Comparison of ENCODE assay signal across 1 cellular context in genomic region chr14:88792572-88793258, GRCh38.
TF ChIP-seq lines count a peak whose summit lies in the region.

Gene EML5, minus strand, starts transcription at chr14:88792953. Its CDS starts 450 bp downstream, at chr14:88792503.

TF ChIP-seq in WTC11, 78 proteins besides CTCF, POLR2A, EP300 and RAD21 (continued from another document):
- TF ChIP-seq ZNF281 (CRISPR knock-in tag; IDR thresholded peaks at IDR 0.05) (no peak), E2F1 (CRISPR knock-in tag; IDR thresholded peaks at IDR 0.05) (no peak), ZNF219 (CRISPR knock-in tag; IDR thresholded peaks at IDR 0.05; ENCODE audit: borderline replicate concordance) (no peak), ZNF138 (CRISPR knock-in tag; conservative IDR thresholded peaks at IDR 0.05) (no peak), ZNF396 (CRISPR knock-in tag; IDR thresholded peaks at IDR 0.05; ENCODE audit: borderline replicate concordance) (no peak), PREB (CRISPR knock-in tag; IDR thresholded peaks at IDR 0.05; ENCODE audit: borderline replicate concordance) (no peak), OVOL2 (CRISPR knock-in tag; IDR thresholded peaks at IDR 0.05; ENCODE audit: borderline replicate concordance) (no peak), CREM (CRISPR knock-in tag; IDR thresholded peaks at IDR 0.05) (peak; percentile 69; the same call in 1 of the 2 replicates), SMAD4 (CRISPR knock-in tag; IDR thresholded peaks at IDR 0.05) (no peak), AFF4 (CRISPR knock-in tag; IDR thresholded peaks at IDR 0.05; ENCODE audit: borderline replicate concordance) (no peak), PRRX2 (CRISPR knock-in tag; IDR thresholded peaks at IDR 0.05) (no peak), ATF3 (CRISPR knock-in tag; conservative IDR thresholded peaks at IDR 0.05) (no peak), TEAD4 (CRISPR knock-in tag; IDR thresholded peaks at IDR 0.05) (no peak), STAT6 (CRISPR knock-in tag; conservative IDR thresholded peaks at IDR 0.05; ENCODE audit: low read depth) (no peak), ZNF423 (CRISPR knock-in tag; IDR thresholded peaks at IDR 0.05) (no peak), GABPB1 (CRISPR knock-in tag; IDR thresholded peaks at IDR 0.05) (0 out of 2 replicates have a peak, but pooled peaks have one; percentile 15), NR2C2 (CRISPR knock-in tag; IDR thresholded peaks at IDR 0.05) (0 out of 2 replicates have a peak, but pooled peaks have one; percentile 44), KAT7 (CRISPR knock-in tag; IDR thresholded peaks at IDR 0.05; ENCODE audit: borderline replicate concordance) (no peak), HMGXB4 (CRISPR knock-in tag; IDR thresholded peaks at IDR 0.05) (0 out of 2 replicates have a peak, but pooled peaks have one; percentile 59), ZNF416 (CRISPR knock-in tag; IDR thresholded peaks at IDR 0.05) (no peak), SOX15 (CRISPR knock-in tag; IDR thresholded peaks at IDR 0.05) (no peak), PRDM15 (CRISPR knock-in tag; IDR thresholded peaks at IDR 0.05) (no peak), ARID4B (CRISPR knock-in tag; IDR thresholded peaks at IDR 0.05; ENCODE audit: borderline replicate concordance) (no peak), GTF2I (CRISPR knock-in tag; conservative IDR thresholded peaks at IDR 0.05) (no peak), FOXK1 (CRISPR knock-in tag; IDR thresholded peaks at IDR 0.05) (peak; percentile 8; the same call in 1 of the 2 replicates), EMX1 (CRISPR knock-in tag; IDR thresholded peaks at IDR 0.05) (no peak), ZMAT4 (CRISPR knock-in tag; IDR thresholded peaks at IDR 0.05) (no peak)
